ENCODE assay signal across 13 cellular contexts in genomic region chr7:134920026-134920758, GRCh38.
DNase-seq lines count a peak whose midpoint lies in the region; ATAC-seq and TF ChIP-seq lines count a peak whose summit lies in the region.
"Had no signal": no experiment of that assay in that cellular context is flagged by ENCODE, and none has a peak within 500 bp of the region (broad histone marks: within the 10 kb centered on the region; RNA-seq: fewer than 3 reads in every experiment).

No MANE protein-coding gene starts in this region.

- H3K4me1 ChIP-seq in transverse colon, result peaks cover 4 to 19% (median 8%) of the 10 kb centered on the region in 4 donors

- H3K27ac ChIP-seq in transverse colon, result peak overlapping the region; percentile 46 to 76 (median 68)
- H3K27ac ChIP-seq: C4-2B, KMS-11 had no signal

- H3K36me3 ChIP-seq in transverse colon, result no peaks in the 10 kb centered on the region

- no peak for DNase-seq in Right ventricle myocardium superior
- DNase-seq in cardiac septum (ENCODE audit: low spot score), result no peak
- DNase-seq in LHCN-M2 (ENCODE audit: low read depth), result peak; percentile 93
- peak; percentile 89 for DNase-seq in fibroblast of the conjunctiva (ENCODE audit: low read depth)
- DNase-seq in transverse colon, result no peak
- DNase-seq in SHP77 treated with DMSO at 0.1 percent for 48 hours (lab: John Stamatoyannopoulos, UW), result no peak
- DNase-seq in GOT3 (lab: John Stamatoyannopoulos, UW), result no peak
- DNase-seq: activated effector memory CD4-positive, alpha-beta T cell treated with Interleukin-2 at 50 U/mL for 16 hours; heart right ventricle; nucleus accumbens had no signal

- H3K4me3 ChIP-seq in transverse colon, result no peak overlapping the region
- H3K4me3 ChIP-seq: heart right ventricle had no signal

- in situ Hi-C loops in transverse colon (cut with MboI; ENCODE audit: low pct_ligation_motif_present in 1 of 4, low pct_unique_long_range_greater_than_20kb in 1 of 4, low sequenced_read_pairs in 3 of 4), result no loop called here

- 79 to 83% methylated on average over 1 to 2 of the region's 2 CpGs for WGBS in transverse colon (ENCODE audit: low coverage in 1 of 2), 2 donors

- H3K27me3 ChIP-seq in transverse colon, result no peaks in the 10 kb centered on the region
- H3K27me3 ChIP-seq: heart right ventricle had no signal

- peak; percentile 6 for ATAC-seq in Right ventricle myocardium superior (ENCODE audit: poor library complexity)
- no peak for ATAC-seq in HG02588 (IDR thresholded peaks at IDR 0.05; ENCODE audit: unreplicated experiment)

- TF ChIP-seq POLR2A in transverse colon (IDR thresholded peaks at IDR 0.05), result no peak

- no peak for TF ChIP-seq EP300 in transverse colon (IDR thresholded peaks at IDR 0.05; ENCODE audit: low read depth)

- H3K9me3 ChIP-seq in transverse colon, result no peaks in the 10 kb centered on the region
- H3K9me3 ChIP-seq: heart right ventricle had no signal

- intact Hi-C loops in Right ventricle myocardium superior (cut with DNase I) (no loop called here), cardiac septum (cut with DNase I) (no loop called here), transverse colon (cut with DNase I; ENCODE audit: low total_unique reads) (no loop called here)

- no peak for TF ChIP-seq CTCF in transverse colon (IDR thresholded peaks at IDR 0.05)

Comparison
In these comparisons a context has a peak if more than half of its experiments do, and no peak if none do; other contexts are left out.
1. DNase-seq: peak in LHCN-M2 (single experiment) and fibroblast of the conjunctiva (single experiment); none in Right ventricle myocardium superior (single experiment), cardiac septum (single experiment), transverse colon (single experiment), SHP77 treated with DMSO at 0.1 percent for 48 hours (single experiment) and GOT3 (single experiment).